ENCODE assay signal across 21 cellular contexts in the genomic region with DNA sequence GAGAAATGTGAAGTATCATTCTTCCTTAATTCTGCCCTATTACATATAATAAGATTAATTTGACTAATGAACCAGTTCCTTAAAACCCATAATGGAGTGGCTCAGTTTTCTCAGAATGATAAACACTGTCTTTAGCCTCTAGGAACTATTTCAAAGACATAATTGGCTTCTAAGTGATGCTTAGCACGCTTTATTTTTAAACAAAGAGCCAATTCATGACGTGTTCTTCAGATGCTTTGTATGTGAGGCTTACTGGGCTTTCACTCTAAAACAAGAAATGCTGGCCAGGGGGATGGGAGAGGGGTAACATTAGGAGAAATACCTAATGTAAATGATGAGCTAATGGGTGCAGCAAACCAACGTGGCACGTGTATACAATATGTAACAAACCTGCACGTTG. TPM values are rescaled to one million over a fixed set of nuclear protein-coding genes. Genes with fewer than 3 reads are reported as not detected.
DNase-seq lines count a peak whose midpoint lies in the region; ATAC-seq, FAIRE-seq and TF ChIP-seq lines count a peak whose summit lies in the region.
"Had no signal": no experiment of that assay in that cellular context is flagged by ENCODE, and none has a peak within 500 bp of the region (broad histone marks: within the 10 kb centered on the region; RNA-seq: fewer than 3 reads in every experiment).

No MANE protein-coding gene starts in this region.

- H3K4me3 ChIP-seq in GM23338 = no peak overlapping the region
- H3K4me3 ChIP-seq: BLaER1, SJSA1 had no signal

- no peaks in the 10 kb centered on the region for H3F3A ChIP-seq in GM23338 (replicated peaks; ENCODE audit: low read depth)

- H3K27me3 Mint-ChIP-seq in GM23338 (ENCODE audit: insufficient read depth, low read depth, poor library complexity) = no peaks in the 10 kb centered on the region
- H3K27me3 Mint-ChIP-seq in activated naive CD4-positive, alpha-beta T cell treated with anti-CD3 and anti-CD28 coated beads, Interleukin-2, amount 10 ng/mL, durations not matched to agents 7 days and 5 days = peaks cover 21% of the 10 kb centered on the region

- intact Hi-C loops in left ventricle myocardium superior (cut with micrococcal nuclease) = no loop called here

- no peak for FAIRE-seq in HTR-8/SVneo (lab: Jason Lieb, UNC)
- FAIRE-seq: GM18507, H1 had no signal

- no peaks in the 10 kb centered on the region for H3K9me2 ChIP-seq in GM23338 (ENCODE audit: insufficient read depth)

- ATAC-seq in GM23338 (no peak), esophagus mucosa (peak; percentile 42), left ventricle myocardium superior (no peak)
- ATAC-seq: Right ventricle myocardium inferior had no signal

- no peaks in the 10 kb centered on the region for H3K36me3 ChIP-seq in GM23338 (ENCODE audit: insufficient read depth)
- H3K36me3 ChIP-seq: BLaER1, SJSA1 had no signal

- H3K79me2 ChIP-seq in GM23338 (replicated peaks; ENCODE audit: insufficient read depth) = no peaks in the 10 kb centered on the region

- no peak overlapping the region for H3K27ac Mint-ChIP-seq in GM23338
- no peak overlapping the region for H3K27ac Mint-ChIP-seq in activated naive CD4-positive, alpha-beta T cell treated with anti-CD3 and anti-CD28 coated beads, Interleukin-2, amount 10 ng/mL, durations not matched to agents 7 days and 5 days
- H3K27ac Mint-ChIP-seq: CD4-positive, alpha-beta T cell; IgD-negative memory B cell had no signal

- no peaks in the 10 kb centered on the region; the same call in 2 of the 3 replicates for H3K9me3 Mint-ChIP-seq in GM23338
- no peaks in the 10 kb centered on the region for H3K9me3 Mint-ChIP-seq in activated naive CD4-positive, alpha-beta T cell treated with anti-CD3 and anti-CD28 coated beads, Interleukin-2, amount 10 ng/mL, durations not matched to agents 7 days and 5 days
- H3K9me3 Mint-ChIP-seq: CD4-positive, alpha-beta T cell; IgD-negative memory B cell had no signal

- no peaks in the 10 kb centered on the region for H4K20me1 ChIP-seq in GM23338 (replicated peaks; ENCODE audit: insufficient read depth)
- H4K20me1 ChIP-seq: BLaER1 had no signal

- H3K27me3 ChIP-seq in GM23338 (ENCODE audit: insufficient read depth) = peaks cover 4% of the 10 kb centered on the region; the same call in 1 of the 2 replicates
- H3K27me3 ChIP-seq: BLaER1, SJSA1 had no signal

- no peak overlapping the region for H3K4me3 Mint-ChIP-seq in GM23338
- H3K4me3 Mint-ChIP-seq in activated naive CD4-positive, alpha-beta T cell treated with anti-CD3 and anti-CD28 coated beads, Interleukin-2, amount 10 ng/mL, durations not matched to agents 7 days and 5 days = no peak overlapping the region
- H3K4me3 Mint-ChIP-seq: CD4-positive, alpha-beta T cell; IgD-negative memory B cell had no signal

- CTCF ChIA-PET in activated naive CD4-positive, alpha-beta T cell treated with anti-CD3 and anti-CD28 coated beads, Interleukin-2, amount 10 ng/mL, durations not matched to agents 7 days and 5 days (lab: Charles Lee) = no interaction called here

- TF ChIP-seq CTCF in GM23338 (conservative IDR thresholded peaks at IDR 0.05; ENCODE audit: low read depth in 2 of 2) = no peak

- H2AFZ ChIP-seq in GM23338 = peak overlapping the region; percentile 59; the same call in 1 of the 2 replicates

- peaks cover under 1% of the 10 kb centered on the region for H3K4me1 Mint-ChIP-seq in GM23338
- H3K4me1 Mint-ChIP-seq in activated naive CD4-positive, alpha-beta T cell treated with anti-CD3 and anti-CD28 coated beads, Interleukin-2, amount 10 ng/mL, durations not matched to agents 7 days and 5 days = peaks cover 7% of the 10 kb centered on the region
- H3K4me1 Mint-ChIP-seq: IgD-negative memory B cell had no signal

- no peak overlapping the region for H3K27ac ChIP-seq in GM23338 (ENCODE audit: low read depth)
- H3K27ac ChIP-seq: BLaER1, SJSA1 had no signal

- DNase-seq in GM23338 (ENCODE audit: low spot score) = no peak
- DNase-seq in NCI-H1436 (lab: John Stamatoyannopoulos, UW) = peak; percentile 41
- DNase-seq in midbrain (lab: John Stamatoyannopoulos, UW) = peak; percentile 73
- no peak for DNase-seq in left ventricle myocardium superior
- DNase-seq in activated naive CD4-positive, alpha-beta T cell treated with anti-CD3 and anti-CD28 coated beads, Interleukin-2, amount 10 ng/mL, durations not matched to agents 7 days and 5 days = no peak
- no peak for DNase-seq in HTR-8/SVneo (ENCODE audit: insufficient read length, low spot score)
- DNase-seq: CD4-positive, alpha-beta T cell; GDM1; Karpas-422; NCI-H146; NCI-H2029; NCI-H226; NCI-H510A treated with DMSO at 0.1 percent for 48 hours; SW 1271 had no signal

- no peaks in the 10 kb centered on the region for H3K36me3 Mint-ChIP-seq in GM23338 (ENCODE audit: low read depth)
- no peaks in the 10 kb centered on the region for H3K36me3 Mint-ChIP-seq in activated naive CD4-positive, alpha-beta T cell treated with anti-CD3 and anti-CD28 coated beads, Interleukin-2, amount 10 ng/mL, durations not matched to agents 7 days and 5 days

- no peaks in the 10 kb centered on the region for H3K4me1 ChIP-seq in GM23338 (ENCODE audit: insufficient read depth)
- H3K4me1 ChIP-seq: BLaER1 had no signal

- H3K4me2 ChIP-seq in GM23338 = no peak overlapping the region
- H3K4me2 ChIP-seq: BLaER1 had no signal

TF ChIP-seq in GM23338, 12 proteins besides CTCF, POLR2A, EP300 and RAD21 (continues in another document):
- TF ChIP-seq EZH2 (IDR thresholded peaks at IDR 0.05; ENCODE audit: low read depth, unreplicated experiment) = no peak
- TF ChIP-seq CREB1 (CRISPR knock-in tag; IDR thresholded peaks at IDR 0.05; ENCODE audit: low read depth) = no peak
- no peak for TF ChIP-seq STAT1 (IDR thresholded peaks at IDR 0.05; ENCODE audit: unreplicated experiment)
- TF ChIP-seq ZNF114 (CRISPR knock-in tag; IDR thresholded peaks at IDR 0.05) = no peak
- no peak for TF ChIP-seq ZNF462 (CRISPR knock-in tag; IDR thresholded peaks at IDR 0.05)

RNA-seq across cellular contexts. Expression of gene SFXN1, which starts 7.6 kb away (rescaled TPM):
- 97.7 and 121 TPM in 2 replicates for total RNA-seq in GM23338 (2014; rRNA removed; shearing (Covaris generic))
- 39.8 and 44.0 TPM in 2 replicates for polyA plus RNA-seq in GM23338 (2016; fragmentation: Nextera tagmentation; extraction: Ambion mirVana)
- total RNA-seq in esophagus mucosa (35.8 TPM), left ventricle myocardium superior (34.7 TPM)

RNA-seq across cellular contexts. Expression of gene DRD1, which starts 26.8 kb away (rescaled TPM):
- 0.14 TPM in 1 of 2 replicates, not detected in the other for total RNA-seq in GM23338 (2014; rRNA removed; shearing (Covaris generic))
- polyA plus RNA-seq in GM23338 (2016; fragmentation: Nextera tagmentation; extraction: Ambion mirVana) = 0.11 TPM in 1 of 2 replicates, not detected in the other
- total RNA-seq in esophagus mucosa (not detected), left ventricle myocardium superior (not detected)
- total RNA-seq: CD4-positive, alpha-beta T cell; Right ventricle myocardium inferior had no signal
- polyA plus RNA-seq: IgD-negative memory B cell had no signal

Comparison
In these comparisons a context has a peak if more than half of its experiments do, and no peak if none do; other contexts are left out.
1. DNase-seq: peak in NCI-H1436 (single experiment) and midbrain (single experiment); none in GM23338 (single experiment), left ventricle myocardium superior (single experiment), activated naive CD4-positive, alpha-beta T cell treated with anti-CD3 and anti-CD28 coated beads, Interleukin-2, amount 10 ng/mL, durations not matched to agents 7 days and 5 days (single experiment) and HTR-8/SVneo (single experiment).